Comparison of ENCODE assay signal across 8 cellular contexts in the genomic region with DNA sequence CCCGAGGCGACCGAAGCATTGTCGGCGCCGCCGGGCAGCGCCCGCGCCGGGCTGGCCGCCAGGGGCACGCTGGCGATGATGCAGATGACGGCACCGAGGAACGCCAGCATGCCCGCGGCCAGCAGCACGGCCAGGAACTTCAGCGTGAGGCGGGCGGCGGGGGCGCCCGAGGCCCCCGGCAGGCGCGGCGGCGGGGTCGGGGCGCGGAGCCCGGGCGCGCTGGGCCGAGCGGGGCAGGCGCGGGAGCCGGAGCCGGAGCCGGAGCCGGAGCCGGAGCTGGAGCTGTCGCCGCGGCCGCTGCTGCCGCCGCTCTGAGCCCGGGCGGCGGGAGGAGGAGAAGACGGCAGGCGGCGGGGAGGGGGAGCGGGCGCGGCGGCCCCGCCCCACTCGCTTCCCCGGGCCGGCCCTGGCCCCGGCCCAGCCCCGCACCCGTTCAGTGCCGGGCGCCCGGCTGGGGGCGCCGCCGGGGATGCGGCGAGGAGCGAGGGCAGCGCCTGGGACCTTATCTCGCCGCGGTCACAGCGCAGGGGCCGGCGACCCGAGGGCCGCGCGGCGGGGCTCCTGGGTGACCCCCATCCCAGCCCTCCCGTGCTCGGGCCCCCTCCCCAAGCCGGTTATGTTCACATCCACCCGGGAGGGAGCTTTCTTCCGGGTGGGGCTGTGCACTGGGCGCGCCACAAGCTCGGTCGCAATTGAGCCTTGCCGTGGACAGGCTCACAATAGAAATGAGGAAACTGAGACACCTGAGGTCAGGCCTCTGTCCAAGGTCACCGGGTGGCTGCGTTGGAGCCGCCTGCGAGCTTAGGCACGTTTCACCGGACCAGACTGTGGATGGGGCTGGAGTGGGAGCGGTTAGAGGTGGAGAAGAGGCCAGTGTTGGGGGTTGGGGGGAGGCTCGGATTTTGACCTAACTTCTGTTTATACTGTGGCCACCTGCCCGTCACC. TPM values are rescaled to one million over a fixed set of nuclear protein-coding genes. Genes with fewer than 3 reads are reported as not detected.
DNase-seq lines count a peak whose midpoint lies in the region; ATAC-seq, FAIRE-seq and TF ChIP-seq lines count a peak whose summit lies in the region.

TSS of gene NPTXR (minus strand) at position 313 of the 945 bp plus-strand sequence.

- no peak within 1 kb of the TSS for H3K23ac ChIP-seq in H9 (ENCODE audit: insufficient read length, low read depth, low read length)

- intact Hi-C loops in right cardiac atrium (cut with DNase I): loop anchor here in 3 of 4 donors (5.0 to 10.0 kb wide), 3 partner anchors 69 to 77 kb away; no protein-coding TSS in a partner anchor
- intact Hi-C loops in prostate gland (cut with DNase I): loop anchor here (5.0 kb wide), 1 partner anchor 77 kb away; no protein-coding TSS in a partner anchor

- H3K4me1 ChIP-seq in H9 (ENCODE audit: insufficient read depth, low read length) (no peaks in the 10 kb centered on the region; the same call in 1 of the 2 replicates), astrocyte (ENCODE audit: insufficient read depth, low read length) (peaks cover 7% of the 10 kb centered on the region), right cardiac atrium (ENCODE audit: control insufficient read depth, insufficient read depth, low read length) (no peaks in the 10 kb centered on the region), prostate gland (replicated peaks) (peaks cover 6% of the 10 kb centered on the region)

- peak; percentile 56 for DNase-seq in ACHN
- peak; percentile 64 for DNase-seq in H9
- no peak for DNase-seq in SK-N-MC (ENCODE audit: low read depth, low spot score)
- DNase-seq in astrocyte (ENCODE audit: low read depth): no peak
- peak; percentile 51 to 81 (median 78) for DNase-seq in right cardiac atrium
- peak; percentile 58 for DNase-seq in prostate gland (ENCODE audit: low spot score)
- DNase-seq in GM10248 (ENCODE audit: extremely low spot score): no peak
- no peak for DNase-seq in GM19240 (ENCODE audit: insufficient read length, low spot score)

- TF ChIP-seq POLR2A in prostate gland (IDR thresholded peaks at IDR 0.05): no peak

- no peaks in the 10 kb centered on the region for H3K79me1 ChIP-seq in H9 (ENCODE audit: insufficient read depth, low read depth, low read length, poor library complexity, severe bottlenecking)

- H3K4me1 Mint-ChIP-seq in H9 (peaks cover 19 to 33% of the 10 kb centered on the region in 2 experiments), astrocyte (ENCODE audit: low read depth, unreplicated experiment) (peaks cover 1% of the 10 kb centered on the region)

- CTCF ChIA-PET in GM10248 (lab: Yijun Ruan, JAX): interaction anchor here (0.7 to 1.2 kb wide), 3 partner anchors 25 to 159 kb away, joined by 3 read pairs; no protein-coding TSS in a partner anchor

- peaks cover 4% of the 10 kb centered on the region for H3K23me2 ChIP-seq in H9 (ENCODE audit: insufficient read length, low read depth, low read length, poor library complexity, severe bottlenecking)

- H3K4ac ChIP-seq in H9 (ENCODE audit: low read depth, low read length): no peak within 1 kb of the TSS

- H3K4me2 ChIP-seq in H9 (ENCODE audit: insufficient read depth, insufficient read length, low read length): peak within 1 kb of the TSS; percentile 32
- H3K4me2 ChIP-seq in astrocyte (ENCODE audit: low read length): peak within 1 kb of the TSS; percentile 82

- no peak within 1 kb of the TSS for H2AK5ac ChIP-seq in H9 (ENCODE audit: insufficient read length, low read length)

- no peak within 1 kb of the TSS for H3K27ac ChIP-seq in H9 (ENCODE audit: insufficient read length, low read depth, low read length)
- peak within 1 kb of the TSS; percentile 19; the same call in 1 of the 2 replicates for H3K27ac ChIP-seq in SK-N-MC
- H3K27ac ChIP-seq in astrocyte (ENCODE audit: low read depth, low read length): no peak within 1 kb of the TSS
- H3K27ac ChIP-seq in right cardiac atrium (ENCODE audit: low read length): no peak within 1 kb of the TSS
- peak within 1 kb of the TSS; percentile 44 to 60 for H3K27ac ChIP-seq in prostate gland

- no peak within 1 kb of the TSS for H2BK20ac ChIP-seq in H9 (ENCODE audit: low read depth, low read length, poor library complexity, severe bottlenecking)

- H3K27ac Mint-ChIP-seq in H9 (no peak within 1 kb of the TSS), astrocyte (ENCODE audit: unreplicated experiment) (peak within 1 kb of the TSS; percentile 53)

- no peak within 1 kb of the TSS; the same call in 1 of the 2 replicates for H2BK15ac ChIP-seq in H9 (ENCODE audit: low read depth, low read length)

- no peak within 1 kb of the TSS for H4K91ac ChIP-seq in H9 (ENCODE audit: insufficient read length, low read depth, low read length)

- H2AFZ ChIP-seq in H9 (ENCODE audit: low read length) (no peak within 1 kb of the TSS), astrocyte (ENCODE audit: low read depth, low read length) (peak within 1 kb of the TSS; percentile 84)

- H2BK12ac ChIP-seq in H9 (ENCODE audit: insufficient read length, low read depth, low read length): no peak within 1 kb of the TSS

- H3K36me3 ChIP-seq in SK-N-MC (ENCODE audit: insufficient read depth, low read length) (no peaks in the 10 kb centered on the region), astrocyte (ENCODE audit: insufficient read depth, low read length) (no peaks in the 10 kb centered on the region), prostate gland (no peaks in the 10 kb centered on the region)

- H4K5ac ChIP-seq in H9 (ENCODE audit: insufficient read length, low read depth, low read length): no peak within 1 kb of the TSS

- H3K27me3 ChIP-seq in H9 (ENCODE audit: insufficient read depth, low read length) (peaks cover 21% of the 10 kb centered on the region; the same call in 1 of the 2 replicates), astrocyte (ENCODE audit: insufficient read depth, low read length) (peaks cover 13% of the 10 kb centered on the region), right cardiac atrium (ENCODE audit: control insufficient read depth, insufficient read depth) (no peaks in the 10 kb centered on the region), prostate gland (replicated peaks; ENCODE audit: insufficient read depth) (no peaks in the 10 kb centered on the region)

- H3K27me3 Mint-ChIP-seq in H9 (ENCODE audit: low read depth): peaks cover 85% of the 10 kb centered on the region
- peaks cover 61% of the 10 kb centered on the region for H3K27me3 Mint-ChIP-seq in astrocyte (ENCODE audit: low read depth, unreplicated experiment)

- H3K9me3 Mint-ChIP-seq in H9 (no peaks in the 10 kb centered on the region; a peak in 1 of 5 replicates), astrocyte (ENCODE audit: unreplicated experiment) (no peaks in the 10 kb centered on the region)

- no peaks in the 10 kb centered on the region for H3K9me3 ChIP-seq in H9 (ENCODE audit: control insufficient read depth, low read depth, low read length)
- no peaks in the 10 kb centered on the region for H3K9me3 ChIP-seq in SK-N-MC (ENCODE audit: low read depth, low read length)
- no peaks in the 10 kb centered on the region for H3K9me3 ChIP-seq in astrocyte (ENCODE audit: insufficient read depth, low read depth, low read length)
- no peaks in the 10 kb centered on the region for H3K9me3 ChIP-seq in right cardiac atrium (ENCODE audit: control insufficient read depth, low read length)
- H3K9me3 ChIP-seq in prostate gland: no peaks in the 10 kb centered on the region

- H3K9ac ChIP-seq in H9 (ENCODE audit: extremely low read depth, insufficient read length, low read length) (no peak within 1 kb of the TSS), SK-N-MC (ENCODE audit: insufficient read length) (peak within 1 kb of the TSS; percentile 77), astrocyte (ENCODE audit: low read length) (no peak within 1 kb of the TSS)

- peak within 1 kb of the TSS; percentile 61 for H3K14ac ChIP-seq in H9 (ENCODE audit: insufficient read depth, low read length)

- H3K79me2 ChIP-seq in H9 (ENCODE audit: insufficient read depth, low read length): no peaks in the 10 kb centered on the region
- H3K79me2 ChIP-seq in astrocyte (ENCODE audit: insufficient read depth, low read length): no peaks in the 10 kb centered on the region

- H3K4me3 ChIP-seq in SK-N-MC (peak within 1 kb of the TSS; percentile 90), astrocyte (ENCODE audit: insufficient read depth, low read depth, low read length) (peak within 1 kb of the TSS; percentile 49), right cardiac atrium (ENCODE audit: low read length) (peak within 1 kb of the TSS; percentile 83), prostate gland (peak within 1 kb of the TSS; percentile 45 to 53)

- H3K56ac ChIP-seq in H9 (ENCODE audit: insufficient read length, low read depth, low read length): no peak within 1 kb of the TSS

- no peak within 1 kb of the TSS for H3T11ph ChIP-seq in H9 (ENCODE audit: low read length)

- WGBS in H9 (ENCODE audit: extremely low coverage, insufficient read length, low lambda C conversion rate): no CpG with 5 or more reads among the region's 109 CpGs
- 2% methylated on average over 109 of the region's 109 CpGs for WGBS in right cardiac atrium
- WGBS in prostate gland: 5% methylated on average over 51 of the region's 109 CpGs

- POLR2A ChIA-PET in GM10248 (lab: Yijun Ruan, JAX): no interaction called here

- in situ Hi-C loops in ACHN (cut with HindIII; ENCODE audit: low pct_ligation_motif_present, low pct_unique_long_range_greater_than_20kb, low sequenced_read_pairs): no loop called here

- no peak within 1 kb of the TSS for H2BK5ac ChIP-seq in H9 (ENCODE audit: insufficient read length, low read length)

- ATAC-seq in right cardiac atrium: peak; percentile 76 to 78

- H4K8ac ChIP-seq in H9 (replicated peaks; ENCODE audit: insufficient read length, low read depth, low read length): no peak within 1 kb of the TSS

- no peak for FAIRE-seq in astrocyte (lab: Jason Lieb, UNC)

- H4K20me1 ChIP-seq in H9 (ENCODE audit: control insufficient read depth, insufficient read depth, insufficient read length) (peaks cover 5% of the 10 kb centered on the region), astrocyte (ENCODE audit: insufficient read depth, low read length) (peaks cover 16% of the 10 kb centered on the region)

- TF ChIP-seq CTCF in H9 (conservative IDR thresholded peaks at IDR 0.05) (no peak), astrocyte (IDR thresholded peaks at IDR 0.05; ENCODE audit: insufficient read depth, low read depth, low read length) (no peak), prostate gland (IDR thresholded peaks at IDR 0.05) (no peak), GM10248 (IDR thresholded peaks at IDR 0.05; ENCODE audit: control extremely low read depth, extremely low read depth, low read depth, missing control alignments) (no peak)

- H2BK120ac ChIP-seq in H9 (ENCODE audit: low read depth, low read length, poor library complexity, severe bottlenecking): no peak within 1 kb of the TSS

- H3K4me3 Mint-ChIP-seq in H9 (peak within 1 kb of the TSS; percentile 66 to 83), astrocyte (ENCODE audit: unreplicated experiment) (peak within 1 kb of the TSS; percentile 81)

- H3K36me3 Mint-ChIP-seq in H9 (ENCODE audit: insufficient read depth in 1 of 3, low read depth in 3 of 3) (peaks cover 0 to 2% (median 0%) of the 10 kb centered on the region in 3 experiments; a peak in 3 of 7 replicates), astrocyte (ENCODE audit: low read depth, unreplicated experiment) (peaks cover 2% of the 10 kb centered on the region)

- no peak within 1 kb of the TSS for H3K18ac ChIP-seq in H9 (ENCODE audit: insufficient read length, low read depth, low read length)

RNA-seq across cellular contexts. Expression of gene NPTXR, which starts in this region (rescaled TPM):
- 7.8 and 8.1 TPM in 2 replicates for total RNA-seq in H9 (2021)
- 5.1 and 5.4 TPM in 2 replicates for total RNA-seq in astrocyte
- 10 to 100 TPM; 23.8 to 51.1 (median 38.4) TPM for total RNA-seq in right cardiac atrium
- polyA plus RNA-seq in right cardiac atrium: 32.3 TPM
- total RNA-seq in prostate gland: 10 to 100 TPM; 12.6 to 36.2 TPM

Comparison
In these comparisons a context has a peak if more than half of its experiments do, and no peak if none do; other contexts are left out.
1. DNase-seq: peak in ACHN (single experiment), H9 (single experiment), right cardiac atrium (3 of 3) and prostate gland (single experiment); none in SK-N-MC (single experiment), astrocyte (single experiment), GM10248 (single experiment) and GM19240 (single experiment).
2. H3K27ac ChIP-seq: peak in SK-N-MC (single experiment) and prostate gland (2 of 2); none in H9 (single experiment), astrocyte (single experiment) and right cardiac atrium (single experiment).
3. Peak in every context shown above with its lines, with median percentiles within 50 percentile points of each other: H3K4me3 ChIP-seq.